ENCODE assay signal across 18 cellular contexts in the genomic region with DNA sequence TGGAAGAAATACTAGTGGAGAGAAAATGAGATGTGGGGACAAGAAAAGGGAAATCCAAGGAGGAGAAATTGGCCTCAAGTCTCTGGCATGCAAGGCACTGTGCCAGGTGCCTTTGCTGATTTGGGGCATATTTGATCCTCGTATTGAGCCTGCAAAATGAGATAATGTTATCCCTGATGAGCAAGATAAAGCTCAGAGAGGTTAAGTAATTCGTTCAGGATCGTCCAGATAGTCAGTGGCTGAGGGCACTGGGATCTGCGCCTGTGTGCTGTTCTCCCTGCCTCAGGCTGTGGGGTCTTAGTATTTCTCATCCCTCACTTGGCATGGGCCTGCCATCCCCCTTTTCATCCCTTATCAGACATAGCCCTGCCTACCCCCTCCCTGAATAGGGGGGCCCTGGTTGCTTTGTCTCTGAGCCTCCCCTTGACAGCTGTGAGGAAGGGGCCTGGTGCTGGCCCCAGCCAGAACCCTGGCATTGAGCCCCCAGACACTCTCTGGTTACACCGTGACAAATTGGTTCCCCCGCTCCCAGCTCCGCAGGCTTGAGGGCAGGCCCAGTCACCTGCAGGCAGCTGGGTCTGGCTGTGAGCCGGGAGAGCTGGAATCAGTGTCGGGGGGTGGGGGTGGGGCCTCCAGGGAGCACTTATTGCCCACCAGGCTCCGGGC.
"Had no signal": no experiment of that assay in that cellular context is flagged by ENCODE, and none has a peak within 500 bp of the region (broad histone marks: within the 10 kb centered on the region; RNA-seq: fewer than 3 reads in every experiment).

No MANE protein-coding gene starts in this region.

- H3K36me3 ChIP-seq: ascending aorta had no signal

- DNase-seq: activated CD4-positive, alpha-beta T cell treated with anti-CD3 and anti-CD28 coated beads for 48 hours; activated CD4-positive, alpha-beta T cell treated with anti-CD3 and anti-CD28 coated beads, Interleukin-2, amount 50 U/mL, for 4 hours; activated CD4-positive, CD25-positive, alpha-beta regulatory T cell treated with anti-CD3 and anti-CD28 coated beads, Interleukin-2, amount 50 U/mL, for 72 hours; activated CD8-positive, alpha-beta memory T cell treated with anti-CD3 and anti-CD28 coated beads, Interleukin-2, amount 50 U/mL, for 48 hours; activated CD8-positive, alpha-beta T cell treated with anti-CD3 and anti-CD28 coated beads, Interleukin-2, amount 10 ng/mL, durations not matched to agents 7 days and 5 days; activated effector memory CD4-positive, alpha-beta T cell treated with anti-CD3 and anti-CD28 coated beads, Interleukin-2, amount 50 U/mL, for 16 hours; activated naive CD4-positive, alpha-beta T cell treated with Interleukin-2 at 50 U/mL for 16 hours; activated naive CD8-positive, alpha-beta T cell treated with anti-CD3 and anti-CD28 coated beads, Interleukin-2, amount 50 U/mL, for 24 hours; activated T-cell treated with anti-CD3 and anti-CD28 coated beads, Interleukin-2, amount 50 U/mL, for 1 hour; amniotic stem cell; MM.1S; NCI-H146; NCI-H1930; NCI-H510A; NCI-H526 treated with DMSO at 0.1 percent for 48 hours; PC-9; SIG-M5 had no signal

- H3K4me2 ChIP-seq: PC-9 had no signal

- H3K4me3 ChIP-seq: ascending aorta, PC-9 had no signal

- H3K27me3 ChIP-seq: ascending aorta had no signal

- H3K27ac ChIP-seq: ascending aorta, PC-9 had no signal

- H3K4me1 ChIP-seq: ascending aorta had no signal
